In genomic region chr6:117389227-117390057, GRCh38 we compare ENCODE assay signal across 1 cellular context.
TF ChIP-seq lines count a peak whose summit lies in the region.

No MANE protein-coding gene starts in this region.

TF ChIP-seq in K562, 482 proteins besides CTCF, POLR2A, EP300 and RAD21:
- no peak for TF ChIP-seq ZNF830 (CRISPR knock-in tag; IDR thresholded peaks at IDR 0.05)
- no peak for TF ChIP-seq FOS (IDR thresholded peaks at IDR 0.05; ENCODE audit: extremely low read depth, insufficient read length)
- peak; percentile 48 for TF ChIP-seq CEBPB (tag; IDR thresholded peaks at IDR 0.05)
- TF ChIP-seq CEBPG (CRISPR knock-in tag; IDR thresholded peaks at IDR 0.05), result no peak
- TF ChIP-seq CEBPG (tag; conservative IDR thresholded peaks at IDR 0.05 in 1 of 2, IDR thresholded peaks at IDR 0.05 in 1 of 2), result peak; percentile 56 to 87
